19 cellular contexts compared by ENCODE assay signal in genomic region chr9:73347720-73348119, GRCh38.
"Had no signal": no experiment of that assay in that cellular context is flagged by ENCODE, and none has a peak within 500 bp of the region (broad histone marks: within the 10 kb centered on the region; RNA-seq: fewer than 3 reads in every experiment).

No MANE protein-coding gene starts in this region.

- H3K4me1 ChIP-seq: Peyer's patch, SJCRH30 had no signal

- H3K4me3 ChIP-seq: K562, Peyer's patch, SJCRH30 had no signal

- H3K27me3 ChIP-seq: Peyer's patch, SJCRH30 had no signal

- H3K9ac ChIP-seq: KMS-11 had no signal

- H3K36me3 ChIP-seq: Peyer's patch, SJCRH30 had no signal

- H3K4me2 ChIP-seq: KMS-11 had no signal

- H3K27ac ChIP-seq: KMS-11, Peyer's patch, SJCRH30 had no signal

- DNase-seq: IMR-90, MM.1S, NCI-H1092 treated with DMSO at 0.1 percent for 48 hours, NCI-H1436, NCI-H187 treated with DMSO at 0.1 percent for 48 hours, NCI-H2029 treated with DMSO at 0.1 percent for 48 hours, NCI-H2107, NCI-H226, NCI-H446, NCI-H510A, NCI-H524 treated with DMSO at 0.1 percent for 48 hours, NCI-H69, NCI-H774, PC-3, Peyer's patch, SHP77 treated with DMSO at 0.1 percent for 48 hours, SJCRH30 had no signal
